ENCODE assay signal across 23 cellular contexts in genomic region chr7:15764986-15765385, GRCh38.
DNase-seq lines count a peak whose midpoint lies in the region; ATAC-seq lines count a peak whose summit lies in the region.
"Had no signal": no experiment of that assay in that cellular context is flagged by ENCODE, and none has a peak within 500 bp of the region (broad histone marks: within the 10 kb centered on the region; RNA-seq: fewer than 3 reads in every experiment).

No MANE protein-coding gene starts in this region.

- intact Hi-C loops in left colon (cut with DNase I, micrococcal nuclease): no loop called here

- peak; percentile 60 for DNase-seq in HT-29 (ENCODE audit: low spot score)
- DNase-seq in dermis microvascular lymphatic vessel endothelial cell (ENCODE audit: low read depth in 2 of 2): peak; percentile 39 to 57
- no peak for DNase-seq in left colon
- DNase-seq in pulmonary artery endothelial cell (ENCODE audit: low read depth, low spot score): peak; percentile 20
- DNase-seq in NCI-H1105 treated with DMSO at 0.1 percent for 48 hours (lab: John Stamatoyannopoulos, UW): no peak
- no peak for DNase-seq in activated CD4-positive, CD25-positive, alpha-beta regulatory T cell (lab: John Stamatoyannopoulos, UW)
- no peak for DNase-seq in stimulated activated naive CD8-positive, alpha-beta T cell treated with anti-CD3 and anti-CD28 coated beads, Interleukin-15, Interleukin-2, amounts not matched to agents 100 U/mL and 50 U/mL, for 24 hours
- DNase-seq: activated CD8-positive, alpha-beta T cell treated with anti-CD3 and anti-CD28 coated beads, Interleukin-2, amount 10 ng/mL, durations not matched to agents 7 days and 5 days; activated gamma-delta T cell; activated T-cell treated with anti-CD3 and anti-CD28 coated beads for 4 hours; CD4-positive, alpha-beta T cell; cerebellar nuclear complex; effector CD4-positive, alpha-beta T cell; mesenchymal stem cell; MM.1S; naive thymus-derived CD8-positive, alpha-beta T cell; NCI-H1436; NCI-H524; occipital lobe; retina; stimulated activated CD4-positive, alpha-beta T cell treated with anti-CD3 and anti-CD28 coated beads, Interleukin-12 subunit alpha, Interleukin-12 subunit beta, amount 100 ng/mL, for 4 hours; stimulated activated CD4-positive, alpha-beta T cell treated with anti-CD3 and anti-CD28 coated beads, Interleukin-4, amount 100 ng/mL, for 24 hours; stimulated activated naive CD4-positive, alpha-beta T cell had no signal

- peak; percentile 74 for ATAC-seq in left colon
- ATAC-seq in stimulated activated naive CD8-positive, alpha-beta T cell treated with anti-CD3 and anti-CD28 coated beads, Interleukin-15, Interleukin-2, amounts not matched to agents 100 U/mL and 50 U/mL, for 24 hours: no peak
- ATAC-seq: activated CD8-positive, alpha-beta T cell treated with anti-CD3 and anti-CD28 coated beads, Interleukin-2, amount 10 ng/mL, durations not matched to agents 7 days and 5 days; naive thymus-derived CD8-positive, alpha-beta T cell had no signal

Comparison
In these comparisons a context has a peak if more than half of its experiments do, and no peak if none do; other contexts are left out.
1. DNase-seq: peak in HT-29 (single experiment), dermis microvascular lymphatic vessel endothelial cell (2 of 2) and pulmonary artery endothelial cell (single experiment); none in left colon (0 of 2), NCI-H1105 treated with DMSO at 0.1 percent for 48 hours (single experiment), activated CD4-positive, CD25-positive, alpha-beta regulatory T cell (0 of 4) and stimulated activated naive CD8-positive, alpha-beta T cell treated with anti-CD3 and anti-CD28 coated beads, Interleukin-15, Interleukin-2, amounts not matched to agents 100 U/mL and 50 U/mL, for 24 hours (single experiment).